Comparison of ENCODE assay signal across 25 cellular contexts in genomic region chr15:39719109-39719508, GRCh38.
"Had no signal": no experiment of that assay in that cellular context is flagged by ENCODE, and none has a peak within 500 bp of the region (broad histone marks: within the 10 kb centered on the region; RNA-seq: fewer than 3 reads in every experiment).

No MANE protein-coding gene starts in this region.

- H3K27me3 ChIP-seq: MG63, Peyer's patch, SJCRH30 had no signal

- H3K9me3 Mint-ChIP-seq: T-cell; T-helper 1 cell treated with Interleukin-12 subunit alpha and Interleukin-12 subunit beta and Interleukin-4 antibody, amounts not matched to agents 30 μg/mL and 1 μg/mL, for 36 hours had no signal

- H3K4me2 ChIP-seq: PC-9 had no signal

- H3K27ac Mint-ChIP-seq: T-cell; T-helper 1 cell treated with Interleukin-12 subunit alpha and Interleukin-12 subunit beta and Interleukin-4 antibody, amounts not matched to agents 30 μg/mL and 1 μg/mL, for 36 hours had no signal

- H3K4me3 ChIP-seq: MG63, PC-9, Peyer's patch, SJCRH30 had no signal

- H2AFZ ChIP-seq: PC-9 had no signal

- H3K4me1 ChIP-seq: Peyer's patch had no signal

- H3K4me3 Mint-ChIP-seq: T-cell; T-helper 1 cell treated with Interleukin-12 subunit alpha and Interleukin-12 subunit beta and Interleukin-4 antibody, amounts not matched to agents 30 μg/mL and 1 μg/mL, for 36 hours had no signal

- H3K36me3 Mint-ChIP-seq: T-cell had no signal

- DNase-seq: IMR-90; Karpas-422; KG1; MG63; NCI-H1092; NCI-H1105 treated with DMSO at 0.1 percent for 48 hours; NCI-H1417 treated with DMSO at 0.1 percent for 48 hours; NCI-H146; NCI-H1694 treated with DMSO at 0.1 percent for 48 hours; NCI-H1930; NCI-H2081; NCI-H2107; NCI-H345; NCI-H526 treated with DMSO at 0.1 percent for 48 hours; NCI-H748 treated with DMSO at 0.1 percent for 48 hours; NK-92 treated with Interleukin-12 subunit alpha and Interleukin-12 subunit beta, amount 100 ng/mL, for 24 hours; Peyer's patch; SHP77 treated with DMSO at 0.1 percent for 48 hours; SJCRH30; SW 1271; T-cell had no signal

- H3K9me3 ChIP-seq: MG63, Peyer's patch, SJCRH30 had no signal

- ATAC-seq: HepG2, Right ventricle myocardium inferior, T-cell had no signal

- H3K27ac ChIP-seq: PC-9, Peyer's patch, SJCRH30 had no signal

- H3K27me3 Mint-ChIP-seq: T-cell had no signal

- H3K36me3 ChIP-seq: MG63, Peyer's patch, SJCRH30 had no signal
